1 cellular context compared by ENCODE assay signal in genomic region chr9:85863875-85864274, GRCh38.
TF ChIP-seq lines count a peak whose summit lies in the region.

No MANE protein-coding gene starts in this region.

TF ChIP-seq in WTC11, 78 proteins besides CTCF, POLR2A, EP300 and RAD21 (continued from another document):
- no peak for TF ChIP-seq HMGXB4 (CRISPR knock-in tag; IDR thresholded peaks at IDR 0.05)
- no peak for TF ChIP-seq ZNF671 (CRISPR knock-in tag; IDR thresholded peaks at IDR 0.05)
- TF ChIP-seq ELF4 (CRISPR knock-in tag; IDR thresholded peaks at IDR 0.05; ENCODE audit: low read depth) = no peak
- TF ChIP-seq E2F4 (CRISPR knock-in tag; IDR thresholded peaks at IDR 0.05; ENCODE audit: borderline replicate concordance, low read depth) = no peak
- no peak for TF ChIP-seq RELA (CRISPR knock-in tag; IDR thresholded peaks at IDR 0.05; ENCODE audit: borderline replicate concordance)
- TF ChIP-seq TCF7 (CRISPR knock-in tag; IDR thresholded peaks at IDR 0.05; ENCODE audit: low read depth) = no peak
- TF ChIP-seq ZSCAN18 (CRISPR knock-in tag; IDR thresholded peaks at IDR 0.05) = no peak
- TF ChIP-seq ZNF396 (CRISPR knock-in tag; IDR thresholded peaks at IDR 0.05; ENCODE audit: borderline replicate concordance) = no peak
- no peak for TF ChIP-seq SMAD3 (CRISPR knock-in tag; IDR thresholded peaks at IDR 0.05; ENCODE audit: borderline replicate concordance)
- TF ChIP-seq EMX1 (CRISPR knock-in tag; IDR thresholded peaks at IDR 0.05) = no peak
TF ChIP-seq in WTC11: peak in this region for 0.
